In the genomic region with DNA sequence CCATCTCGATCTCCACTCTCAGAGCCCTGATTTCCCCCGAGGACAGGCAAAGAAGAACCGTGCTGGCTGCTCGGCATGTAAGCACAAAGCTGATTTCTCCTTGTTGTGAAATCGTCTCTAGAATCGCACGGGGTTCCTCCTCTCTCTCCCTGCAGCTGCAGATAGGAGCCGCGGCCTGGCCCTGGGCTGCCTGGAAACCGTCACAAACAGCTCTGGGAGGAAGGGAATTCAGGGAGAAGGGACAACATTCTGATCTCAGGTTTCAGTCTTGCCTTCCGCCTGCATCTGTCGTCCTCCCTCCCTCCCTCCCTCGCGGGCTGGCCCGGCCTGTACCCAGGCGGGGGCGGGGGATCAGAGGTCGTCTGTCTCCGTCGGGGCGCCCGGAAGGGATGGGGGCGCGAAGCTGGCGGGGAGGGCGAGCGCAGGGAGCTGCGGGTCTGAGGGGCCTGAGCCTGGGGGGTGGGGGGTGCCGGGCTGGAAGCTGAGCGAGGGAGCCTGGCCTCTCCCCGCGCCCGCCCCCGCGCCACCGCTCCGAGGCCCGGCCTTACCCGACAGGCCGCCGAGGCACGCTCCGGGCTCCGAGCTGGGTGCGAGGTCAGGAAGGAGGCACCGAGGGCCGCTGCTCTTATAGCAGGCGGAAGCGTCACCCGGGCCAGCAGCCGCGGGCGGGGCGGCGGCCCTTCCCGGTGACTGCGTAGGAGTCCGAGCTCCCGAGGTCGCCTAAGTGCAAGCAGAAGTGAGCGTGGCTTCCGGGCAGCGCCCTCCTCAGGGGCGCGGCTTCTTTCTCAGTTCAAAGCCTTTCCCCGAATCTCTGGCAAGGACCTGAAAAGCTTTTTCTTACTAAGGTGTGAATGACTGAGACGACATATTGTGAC, we compare ENCODE assay signal across 1 cellular context.
A peak's percentile ranks its signal among the peaks of the same experiment; 100 is the strongest.
TF ChIP-seq lines count a peak whose summit lies in the region.

SERPINB1 (minus strand) TSS at position 600 of the 875 bp plus-strand sequence. CDS start 1,277 bp downstream, outside the sequence.

TF ChIP-seq in HepG2, 621 proteins besides CTCF, POLR2A, EP300 and RAD21 (continued from another document and continues in another):
- TF ChIP-seq TCF12 (IDR thresholded peaks at IDR 0.05) (no peak), TCF12 (CRISPR knock-in tag; IDR thresholded peaks at IDR 0.05) (peak; percentile 96), TEAD2 (CRISPR knock-in tag; IDR thresholded peaks at IDR 0.05) (no peak), POLR2G (IDR thresholded peaks at IDR 0.05; ENCODE audit: low read depth, low read length) (peak; percentile 96), ZFX (CRISPR knock-in tag; IDR thresholded peaks at IDR 0.05; ENCODE audit: low read depth) (peak; percentile 96), ZNF138 (CRISPR knock-in tag; IDR thresholded peaks at IDR 0.05; ENCODE audit: low read depth) (peak; percentile 79; the same call in 1 of the 2 replicates), ZNF329 (CRISPR knock-in tag; IDR thresholded peaks at IDR 0.05; ENCODE audit: low read depth) (peak; percentile 85; the same call in 1 of the 2 replicates), ZNF775 (CRISPR knock-in tag; IDR thresholded peaks at IDR 0.05; ENCODE audit: borderline replicate concordance) (peak; percentile 74; the same call in 1 of the 2 replicates), ZNF180 (CRISPR knock-in tag; IDR thresholded peaks at IDR 0.05; ENCODE audit: borderline replicate concordance, low read depth) (no peak), ZNF616 (CRISPR knock-in tag; IDR thresholded peaks at IDR 0.05; ENCODE audit: low read depth) (peak; percentile 49; the same call in 1 of the 2 replicates), ZNF225 (CRISPR knock-in tag; IDR thresholded peaks at IDR 0.05) (0 out of 2 replicates have a peak, but pooled peaks have one; percentile 79), ZIK1 (CRISPR knock-in tag; IDR thresholded peaks at IDR 0.05; ENCODE audit: borderline replicate concordance, low read depth) (peak; percentile 57; the same call in 1 of the 2 replicates), LBX2 (CRISPR knock-in tag; IDR thresholded peaks at IDR 0.05; ENCODE audit: borderline replicate concordance) (0 out of 2 replicates have a peak, but pooled peaks have one; percentile 29), ATRX (CRISPR knock-in tag; IDR thresholded peaks at IDR 0.05; ENCODE audit: borderline replicate concordance) (no peak), RAD51 (IDR thresholded peaks at IDR 0.05; ENCODE audit: borderline replicate concordance) (no peak), SMAD1 (CRISPR knock-in tag; IDR thresholded peaks at IDR 0.05; ENCODE audit: borderline replicate concordance, low read depth) (no peak; the same call in 1 of the 2 replicates), ZNF124 (CRISPR knock-in tag; IDR thresholded peaks at IDR 0.05) (peak; percentile 70), ZNF550 (CRISPR knock-in tag; IDR thresholded peaks at IDR 0.05; ENCODE audit: borderline replicate concordance) (no peak), ZMAT5 (CRISPR knock-in tag; IDR thresholded peaks at IDR 0.05; ENCODE audit: borderline replicate concordance, low read depth) (no peak), ZNF17 (CRISPR knock-in tag; IDR thresholded peaks at IDR 0.05) (no peak), HNF4G (IDR thresholded peaks at IDR 0.05; ENCODE audit: borderline replicate concordance, low read depth, low read length) (peak; percentile 71; the same call in 1 of the 2 replicates), HNF4G (CRISPR knock-in tag; IDR thresholded peaks at IDR 0.05; ENCODE audit: borderline replicate concordance, low read depth) (peak; percentile 85), ZNF580 (CRISPR knock-in tag; IDR thresholded peaks at IDR 0.05; ENCODE audit: borderline replicate concordance, low read depth) (peak; percentile 94), ARNT (IDR thresholded peaks at IDR 0.05) (no peak), KDM4B (CRISPR knock-in tag; IDR thresholded peaks at IDR 0.05) (peak; percentile 58; the same call in 1 of the 2 replicates)
- TF ChIP-seq, protein P1, sequence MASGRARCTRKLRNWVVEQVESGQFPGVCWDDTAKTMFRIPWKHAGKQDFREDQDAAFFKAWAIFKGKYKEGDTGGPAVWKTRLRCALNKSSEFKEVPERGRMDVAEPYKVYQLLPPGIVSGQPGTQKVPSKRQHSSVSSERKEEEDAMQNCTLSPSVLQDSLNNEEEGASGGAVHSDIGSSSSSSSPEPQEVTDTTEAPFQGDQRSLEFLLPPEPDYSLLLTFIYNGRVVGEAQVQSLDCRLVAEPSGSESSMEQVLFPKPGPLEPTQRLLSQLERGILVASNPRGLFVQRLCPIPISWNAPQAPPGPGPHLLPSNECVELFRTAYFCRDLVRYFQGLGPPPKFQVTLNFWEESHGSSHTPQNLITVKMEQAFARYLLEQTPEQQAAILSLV (CRISPR knock-in tag; IDR thresholded peaks at IDR 0.05; ENCODE audit: borderline replicate concordance): peak; percentile 88
- TF ChIP-seq, protein P2, sequence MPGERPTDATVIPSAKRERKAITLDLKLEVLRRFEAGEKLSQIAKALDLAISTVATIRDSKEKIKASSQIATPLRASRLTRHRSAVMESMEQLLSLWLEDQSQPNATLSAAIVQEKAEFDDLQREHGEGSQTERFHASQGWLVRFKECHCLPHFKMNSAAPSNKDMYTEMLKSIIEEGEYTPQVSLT (CRISPR knock-in tag; IDR thresholded peaks at IDR 0.05; ENCODE audit: borderline replicate concordance, low read depth): no peak
- TF ChIP-seq, protein P3, sequence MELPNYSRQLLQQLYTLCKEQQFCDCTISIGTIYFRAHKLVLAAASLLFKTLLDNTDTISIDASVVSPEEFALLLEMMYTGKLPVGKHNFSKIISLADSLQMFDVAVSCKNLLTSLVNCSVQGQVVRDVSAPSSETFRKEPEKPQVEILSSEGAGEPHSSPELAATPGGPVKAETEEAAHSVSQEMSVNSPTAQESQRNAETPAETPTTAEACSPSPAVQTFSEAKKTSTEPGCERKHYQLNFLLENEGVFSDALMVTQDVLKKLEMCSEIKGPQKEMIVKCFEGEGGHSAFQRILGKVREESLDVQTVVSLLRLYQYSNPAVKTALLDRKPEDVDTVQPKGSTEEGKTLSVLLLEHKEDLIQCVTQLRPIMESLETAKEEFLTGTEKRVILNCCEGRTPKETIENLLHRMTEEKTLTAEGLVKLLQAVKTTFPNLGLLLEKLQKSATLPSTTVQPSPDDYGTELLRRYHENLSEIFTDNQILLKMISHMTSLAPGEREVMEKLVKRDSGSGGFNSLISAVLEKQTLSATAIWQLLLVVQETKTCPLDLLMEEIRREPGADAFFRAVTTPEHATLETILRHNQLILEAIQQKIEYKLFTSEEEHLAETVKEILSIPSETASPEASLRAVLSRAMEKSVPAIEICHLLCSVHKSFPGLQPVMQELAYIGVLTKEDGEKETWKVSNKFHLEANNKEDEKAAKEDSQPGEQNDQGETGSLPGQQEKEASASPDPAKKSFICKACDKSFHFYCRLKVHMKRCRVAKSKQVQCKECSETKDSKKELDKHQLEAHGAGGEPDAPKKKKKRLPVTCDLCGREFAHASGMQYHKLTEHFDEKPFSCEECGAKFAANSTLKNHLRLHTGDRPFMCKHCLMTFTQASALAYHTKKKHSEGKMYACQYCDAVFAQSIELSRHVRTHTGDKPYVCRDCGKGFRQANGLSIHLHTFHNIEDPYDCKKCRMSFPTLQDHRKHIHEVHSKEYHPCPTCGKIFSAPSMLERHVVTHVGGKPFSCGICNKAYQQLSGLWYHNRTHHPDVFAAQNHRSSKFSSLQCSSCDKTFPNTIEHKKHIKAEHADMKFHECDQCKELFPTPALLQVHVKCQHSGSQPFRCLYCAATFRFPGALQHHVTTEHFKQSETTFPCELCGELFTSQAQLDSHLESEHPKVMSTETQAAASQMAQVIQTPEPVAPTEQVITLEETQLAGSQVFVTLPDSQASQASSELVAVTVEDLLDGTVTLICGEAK (IDR thresholded peaks at IDR 0.05): no peak
- TF ChIP-seq, protein P3 (CRISPR knock-in tag; IDR thresholded peaks at IDR 0.05): peak; percentile 79
- TF ChIP-seq, protein P4, sequence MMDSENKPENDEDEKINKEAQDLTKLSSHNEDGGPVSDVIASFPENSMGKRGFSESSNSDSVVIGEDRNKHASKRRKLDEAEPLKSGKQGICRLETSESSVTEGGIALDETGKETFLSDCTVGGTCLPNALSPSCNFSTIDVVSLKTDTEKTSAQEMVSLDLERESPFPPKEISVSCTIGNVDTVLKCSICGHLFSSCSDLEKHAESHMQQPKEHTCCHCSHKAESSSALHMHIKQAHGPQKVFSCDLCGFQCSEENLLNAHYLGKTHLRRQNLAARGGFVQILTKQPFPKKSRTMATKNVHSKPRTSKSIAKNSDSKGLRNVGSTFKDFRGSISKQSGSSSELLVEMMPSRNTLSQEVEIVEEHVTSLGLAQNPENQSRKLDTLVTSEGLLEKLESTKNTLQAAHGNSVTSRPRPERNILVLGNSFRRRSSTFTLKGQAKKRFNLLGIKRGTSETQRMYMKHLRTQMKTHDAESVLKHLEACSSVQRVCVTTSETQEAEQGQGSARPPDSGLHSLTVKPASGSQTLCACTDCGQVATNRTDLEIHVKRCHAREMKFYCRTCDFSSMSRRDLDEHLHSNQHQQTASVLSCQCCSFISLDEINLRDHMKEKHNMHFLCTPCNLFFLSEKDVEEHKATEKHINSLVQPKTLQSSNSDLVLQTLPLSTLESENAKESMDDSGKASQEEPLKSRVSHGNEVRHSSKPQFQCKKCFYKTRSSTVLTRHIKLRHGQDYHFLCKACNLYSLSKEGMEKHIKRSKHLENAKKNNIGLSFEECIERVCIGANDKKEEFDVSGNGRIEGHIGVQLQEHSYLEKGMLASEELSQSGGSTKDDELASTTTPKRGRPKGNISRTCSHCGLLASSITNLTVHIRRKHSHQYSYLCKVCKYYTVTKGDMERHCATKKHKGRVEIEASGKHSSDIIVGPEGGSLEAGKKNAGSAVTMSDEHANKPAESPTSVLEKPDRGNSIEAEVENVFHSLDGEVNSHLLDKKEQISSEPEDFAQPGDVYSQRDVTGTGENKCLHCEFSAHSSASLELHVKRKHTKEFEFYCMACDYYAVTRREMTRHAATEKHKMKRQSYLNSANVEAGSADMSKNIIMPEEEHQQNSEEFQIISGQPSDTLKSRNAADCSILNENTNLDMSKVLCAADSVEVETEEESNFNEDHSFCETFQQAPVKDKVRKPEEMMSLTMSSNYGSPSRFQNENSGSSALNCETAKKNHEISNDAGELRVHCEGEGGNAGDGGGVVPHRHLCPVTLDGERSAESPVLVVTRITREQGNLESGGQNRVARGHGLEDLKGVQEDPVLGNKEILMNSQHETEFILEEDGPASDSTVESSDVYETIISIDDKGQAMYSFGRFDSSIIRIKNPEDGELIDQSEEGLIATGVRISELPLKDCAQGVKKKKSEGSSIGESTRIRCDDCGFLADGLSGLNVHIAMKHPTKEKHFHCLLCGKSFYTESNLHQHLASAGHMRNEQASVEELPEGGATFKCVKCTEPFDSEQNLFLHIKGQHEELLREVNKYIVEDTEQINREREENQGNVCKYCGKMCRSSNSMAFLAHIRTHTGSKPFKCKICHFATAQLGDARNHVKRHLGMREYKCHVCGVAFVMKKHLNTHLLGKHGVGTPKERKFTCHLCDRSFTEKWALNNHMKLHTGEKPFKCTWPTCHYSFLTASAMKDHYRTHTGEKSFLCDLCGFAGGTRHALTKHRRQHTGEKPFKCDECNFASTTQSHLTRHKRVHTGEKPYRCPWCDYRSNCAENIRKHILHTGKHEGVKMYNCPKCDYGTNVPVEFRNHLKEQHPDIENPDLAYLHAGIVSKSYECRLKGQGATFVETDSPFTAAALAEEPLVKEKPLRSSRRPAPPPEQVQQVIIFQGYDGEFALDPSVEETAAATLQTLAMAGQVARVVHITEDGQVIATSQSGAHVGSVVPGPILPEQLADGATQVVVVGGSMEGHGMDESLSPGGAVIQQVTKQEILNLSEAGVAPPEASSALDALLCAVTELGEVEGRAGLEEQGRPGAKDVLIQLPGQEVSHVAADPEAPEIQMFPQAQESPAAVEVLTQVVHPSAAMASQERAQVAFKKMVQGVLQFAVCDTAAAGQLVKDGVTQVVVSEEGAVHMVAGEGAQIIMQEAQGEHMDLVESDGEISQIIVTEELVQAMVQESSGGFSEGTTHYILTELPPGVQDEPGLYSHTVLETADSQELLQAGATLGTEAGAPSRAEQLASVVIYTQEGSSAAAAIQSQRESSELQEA (CRISPR knock-in tag; IDR thresholded peaks at IDR 0.05; ENCODE audit: not compliant biosample characterization): peak; percentile 19
